Comparison of ENCODE assay signal across 12 cellular contexts in the genomic region with DNA sequence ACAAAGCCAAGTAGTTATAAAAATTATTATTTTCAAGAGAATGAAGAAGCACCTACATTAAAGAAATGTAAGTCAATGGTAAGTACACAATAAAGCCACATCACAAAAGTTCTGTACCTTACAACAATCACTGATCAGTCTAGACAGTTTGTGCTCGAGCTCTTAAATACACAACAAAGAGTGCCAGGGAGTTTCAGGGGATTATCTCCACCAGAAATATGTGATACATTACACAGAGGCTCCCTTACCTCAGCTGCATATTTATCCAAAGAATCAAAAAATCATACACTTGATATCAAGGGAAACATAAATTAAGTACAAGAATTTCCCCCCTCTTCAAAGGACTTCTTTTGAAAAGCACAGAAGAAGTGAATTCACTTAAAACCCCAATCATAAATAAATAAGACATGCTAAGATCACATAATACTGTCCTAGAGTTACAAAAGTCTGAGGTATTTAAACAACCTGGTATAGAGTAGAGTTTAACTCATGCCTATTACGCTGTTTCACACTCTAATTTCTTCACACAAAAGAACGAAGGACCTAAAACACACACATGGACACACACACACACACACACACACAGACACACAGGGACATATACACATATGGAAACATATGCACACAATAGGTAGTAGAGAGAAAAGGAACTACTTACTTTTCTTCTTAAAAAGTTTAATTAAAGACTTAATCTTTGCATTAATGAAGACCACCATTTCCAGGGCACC. TPM values are rescaled to one million over a fixed set of nuclear protein-coding genes. Genes with fewer than 3 reads are reported as not detected.
A peak's percentile ranks its signal among the peaks of the same experiment; 100 is the strongest.
DNase-seq lines count a peak whose midpoint lies in the region; ATAC-seq and TF ChIP-seq lines count a peak whose summit lies in the region.
"Had no signal": no experiment of that assay in that cellular context is flagged by ENCODE, and none has a peak within 500 bp of the region (broad histone marks: within the 10 kb centered on the region; RNA-seq: fewer than 3 reads in every experiment).

No MANE protein-coding gene starts in this region.

- no peaks in the 10 kb centered on the region for H3K27me3 ChIP-seq in BLaER1 treated with 17β-estradiol and CSF1 and Interleukin-3, amounts not matched to agents 10 nM and 100 nM
- H3K27me3 ChIP-seq in colonic mucosa (no peaks in the 10 kb centered on the region), mononuclear cell (ENCODE audit: insufficient read depth, low read length) (peaks cover 4% of the 10 kb centered on the region)

- H3K9me3 ChIP-seq in BLaER1 treated with 17β-estradiol and CSF1 and Interleukin-3, amounts not matched to agents 10 nM and 100 nM (replicated peaks in 1 of 11), result peaks cover 0 to 14% (median 9%) of the 10 kb centered on the region in 11 experiments; a peak in 12 of 22 replicates
- no peaks in the 10 kb centered on the region for H3K9me3 ChIP-seq in colonic mucosa
- H3K9me3 ChIP-seq in mononuclear cell (ENCODE audit: low read depth, low read length), result no peaks in the 10 kb centered on the region

- intact Hi-C loops in colonic mucosa (cut with DNase I), result no loop called here

- DNase-seq in colonic mucosa (no peak), RPMI8226 (no peak)
- DNase-seq in stimulated activated CD4-positive, alpha-beta T cell treated with anti-CD3 and anti-CD28 coated beads, Interleukin-1b, Interleukin-23, amount 100 ng/mL, for 48 hours, result no peak
- DNase-seq: activated naive CD4-positive, alpha-beta T cell treated with anti-CD3 and anti-CD28 coated beads, Interleukin-2, amount 10 ng/mL, durations not matched to agents 7 days and 5 days; CD4-positive, CD25-positive, alpha-beta regulatory T cell; erythroblast; naive thymus-derived CD8-positive, alpha-beta T cell had no signal

- peaks cover 0 to 28% (median 22%) of the 10 kb centered on the region in 11 experiments; a peak in 15 of 22 replicates for H3K36me3 ChIP-seq in BLaER1 treated with 17β-estradiol and CSF1 and Interleukin-3, amounts not matched to agents 10 nM and 100 nM
- no peaks in the 10 kb centered on the region for H3K36me3 ChIP-seq in colonic mucosa

- H3K4me1 ChIP-seq in BLaER1 treated with 17β-estradiol and CSF1 and Interleukin-3, amounts not matched to agents 10 nM and 100 nM, result peaks cover 28 to 46% (median 42%) of the 10 kb centered on the region in 10 experiments
- H3K4me1 ChIP-seq in colonic mucosa (peaks cover 5% of the 10 kb centered on the region), mononuclear cell (ENCODE audit: insufficient read depth, low read length) (peaks cover 14% of the 10 kb centered on the region)

- H3K9ac ChIP-seq in BLaER1 treated with 17β-estradiol and CSF1 and Interleukin-3, amounts not matched to agents 10 nM and 100 nM, result peak overlapping the region; percentile 39 to 72 (median 64); a peak in 20 of 22 replicates
- H3K9ac ChIP-seq in colonic mucosa (ENCODE audit: low read depth in 2 of 2, low read length in 2 of 2), result peak overlapping the region in 1 of 2 donors; percentile 76

- ATAC-seq in HG03039 (IDR thresholded peaks at IDR 0.05; ENCODE audit: unreplicated experiment) (peak; percentile 4), HG02981 (IDR thresholded peaks at IDR 0.05; ENCODE audit: unreplicated experiment) (no peak), HG03342 (IDR thresholded peaks at IDR 0.05; ENCODE audit: unreplicated experiment) (no peak)

- peak overlapping the region; percentile 39 to 66 (median 55); a peak in 19 of 20 replicates for H3K4me3 ChIP-seq in BLaER1 treated with 17β-estradiol and CSF1 and Interleukin-3, amounts not matched to agents 10 nM and 100 nM
- peak overlapping the region; percentile 33 for H3K4me3 ChIP-seq in colonic mucosa
- H3K4me3 ChIP-seq in mononuclear cell (ENCODE audit: low read length), result peak overlapping the region; percentile 12

- TF ChIP-seq CTCF in colonic mucosa (IDR thresholded peaks at IDR 0.05), result no peak

- no peaks in the 10 kb centered on the region for H4K20me1 ChIP-seq in BLaER1 treated with 17β-estradiol and CSF1 and Interleukin-3, amounts not matched to agents 10 nM and 100 nM

- H3K27ac ChIP-seq in BLaER1 treated with 17β-estradiol and CSF1 and Interleukin-3, amounts not matched to agents 10 nM and 100 nM, result peak overlapping the region in 10 of 11 experiments; percentile 47 to 75 (median 61); a peak in 20 of 22 replicates
- peak overlapping the region; percentile 75 for H3K27ac ChIP-seq in colonic mucosa

- peak overlapping the region; percentile 67 to 93 (median 80) for H3K4me2 ChIP-seq in BLaER1 treated with 17β-estradiol and CSF1 and Interleukin-3, amounts not matched to agents 10 nM and 100 nM

RNA-seq across cellular contexts. Expression of gene NHSL1, which starts 0.6 kb away (rescaled TPM):
- total RNA-seq in colonic mucosa (10 to 100 TPM; 82.8 to 94.8 TPM), mononuclear cell (0.63 TPM)
- total RNA-seq: CD4-positive, CD25-positive, alpha-beta regulatory T cell had no signal

Comparison
In these comparisons a context has a peak if more than half of its experiments do, and no peak if none do; other contexts are left out.
1. RNA of gene NHSL1, which starts 0.6 kb away (total RNA-seq): 82.8 to 94.8 TPM in colonic mucosa; 0.63 TPM in mononuclear cell (single experiment); every median in the first group is over 10 times any median in the second.
2. Peak in every context shown above with its lines, with median percentiles within 50 percentile points of each other: H3K4me3 ChIP-seq.